In genomic region chr2:178306351-178307073, GRCh38 we compare ENCODE assay signal across 8 cellular contexts.
A peak's percentile ranks its signal among the peaks of the same experiment; 100 is the strongest.
DNase-seq lines count a peak whose midpoint lies in the region; ATAC-seq, FAIRE-seq and TF ChIP-seq lines count a peak whose summit lies in the region.

No MANE protein-coding gene starts in this region.

- intact Hi-C loops in heart right ventricle (cut with DNase I), result loop anchor here in 2 of 10 donors (10.0 kb wide), 1 partner anchor 108 kb away; no protein-coding TSS in a partner anchor

- peak in 8 of 9 donors; percentile 8 to 57 (median 47) for TF ChIP-seq CTCF in heart right ventricle (IDR thresholded peaks at IDR 0.05)

- ATAC-seq in HG03066 (IDR thresholded peaks at IDR 0.05; ENCODE audit: low read depth, unreplicated experiment) (peak; percentile 99), heart right ventricle (peak in 4 of 8 donors; percentile 58 to 71 (median 66))

- no peaks in the 10 kb centered on the region for H3K27me3 ChIP-seq in heart right ventricle

- H3K9me3 ChIP-seq in heart right ventricle, result no peaks in the 10 kb centered on the region

- 45 to 53% methylated on average over 8 of the region's 8 CpGs for WGBS in heart right ventricle, 2 donors

- no peaks in the 10 kb centered on the region for H3K36me3 ChIP-seq in heart right ventricle

- no peak overlapping the region for H3K27ac ChIP-seq in heart right ventricle

- FAIRE-seq in GM19239 (lab: Jason Lieb, UNC), result peak; percentile 66

- DNase-seq in DMS79 (lab: John Stamatoyannopoulos, UW) (peak; percentile 33), GM19239 (ENCODE audit: insufficient read length, low spot score) (peak; percentile 30), NCI-H2107 treated with DMSO at 0.1 percent for 48 hours (lab: John Stamatoyannopoulos, UW; ENCODE audit: unreplicated experiment) (peak; percentile 39), heart right ventricle (peak in 1 of 2 donors; percentile 19), hippocampal formation (lab: John Stamatoyannopoulos, UW) (no peak)
- DNase-seq in activated CD8-positive, alpha-beta memory T cell treated with anti-CD3 and anti-CD28 coated beads, Interleukin-2, amount 50 U/mL, for 48 hours, result peak; percentile 51
- DNase-seq in stimulated activated CD4-positive, alpha-beta T cell treated with anti-CD3 and anti-CD28 coated beads, Interleukin-15, amount 100 ng/mL, for 24 hours, result peak; percentile 40

- H3K4me1 ChIP-seq in heart right ventricle, result peaks cover 0 to 8% (median 0%) of the 10 kb centered on the region in 9 donors

- H3K4me3 ChIP-seq in heart right ventricle, result no peak overlapping the region

Comparison
In these comparisons a context has a peak if more than half of its experiments do, and no peak if none do; other contexts are left out.
1. DNase-seq: peak in DMS79 (single experiment), GM19239 (single experiment), NCI-H2107 treated with DMSO at 0.1 percent for 48 hours (single experiment), activated CD8-positive, alpha-beta memory T cell treated with anti-CD3 and anti-CD28 coated beads, Interleukin-2, amount 50 U/mL, for 48 hours (single experiment) and stimulated activated CD4-positive, alpha-beta T cell treated with anti-CD3 and anti-CD28 coated beads, Interleukin-15, amount 100 ng/mL, for 24 hours (single experiment); none in hippocampal formation (0 of 2).